16 cellular contexts compared by ENCODE assay signal in the genomic region with DNA sequence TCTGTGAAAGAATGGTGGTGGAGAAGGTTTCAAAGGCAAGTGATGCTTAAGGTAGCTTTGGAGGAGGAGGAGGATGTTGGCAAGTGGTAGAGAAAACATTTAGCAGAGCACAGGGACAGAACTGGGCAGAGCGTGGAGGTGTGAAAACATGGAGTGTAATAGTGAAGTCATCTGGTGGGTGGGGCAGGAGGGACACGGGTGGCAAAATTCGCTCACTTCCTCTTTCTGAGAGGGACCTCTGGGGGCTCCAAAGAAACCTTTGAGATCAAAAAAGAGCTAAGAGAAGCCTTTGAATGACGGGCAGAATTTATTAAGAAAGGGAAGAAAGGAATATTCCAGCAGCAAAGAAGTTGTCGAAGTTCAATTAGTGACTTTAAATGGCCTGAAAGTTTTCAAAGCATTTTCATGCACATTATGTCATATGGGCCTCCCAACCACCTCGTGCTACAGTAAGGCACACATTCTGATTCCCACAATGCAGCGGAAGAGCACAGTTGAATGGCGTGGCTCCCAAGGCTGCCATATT.
DNase-seq lines count a peak whose midpoint lies in the region; ATAC-seq and TF ChIP-seq lines count a peak whose summit lies in the region.
"Had no signal": no experiment of that assay in that cellular context is flagged by ENCODE, and none has a peak within 500 bp of the region (broad histone marks: within the 10 kb centered on the region; RNA-seq: fewer than 3 reads in every experiment).

No MANE protein-coding gene starts in this region.

- no peak for TF ChIP-seq EP300 in gastroesophageal sphincter (IDR thresholded peaks at IDR 0.05)

- H3K9me3 ChIP-seq in heart right ventricle (no peaks in the 10 kb centered on the region), gastroesophageal sphincter (no peaks in the 10 kb centered on the region), Karpas-422 (ENCODE audit: low read length) (no peaks in the 10 kb centered on the region)
- H3K9me3 ChIP-seq: suprapubic skin had no signal

- H3K36me3 ChIP-seq in heart right ventricle (no peaks in the 10 kb centered on the region), gastroesophageal sphincter (no peaks in the 10 kb centered on the region), Karpas-422 (ENCODE audit: insufficient read depth, low read length) (no peaks in the 10 kb centered on the region)
- H3K36me3 ChIP-seq: neural progenitor cell, suprapubic skin had no signal

- H3K27me3 ChIP-seq in heart right ventricle (no peaks in the 10 kb centered on the region), gastroesophageal sphincter (no peaks in the 10 kb centered on the region), Karpas-422 (ENCODE audit: low read length) (no peaks in the 10 kb centered on the region)
- H3K27me3 ChIP-seq: neural progenitor cell, suprapubic skin had no signal

- intact Hi-C loops in heart right ventricle (cut with DNase I) (loop anchor here in 3 of 10 donors (5.0 to 10.0 kb wide), 4 partner anchors 35 to 340 kb away; partner anchors contain the start of gene KL (in 1 of the 3)), left cardiac atrium (cut with DNase I) (loop anchor here in 1 of 2 donors (10.0 kb wide), 1 partner anchor 522 kb away; no protein-coding TSS in a partner anchor)

- H3K4me2 ChIP-seq in Karpas-422 (ENCODE audit: low read depth, low read length, poor library complexity, severe bottlenecking) = no peak overlapping the region
- H3K4me2 ChIP-seq: neural progenitor cell had no signal

- no peak overlapping the region for H3K4me3 ChIP-seq in heart right ventricle
- no peak overlapping the region for H3K4me3 ChIP-seq in gastroesophageal sphincter
- H3K4me3 ChIP-seq in Karpas-422 (ENCODE audit: low read length) = no peak overlapping the region
- H3K4me3 ChIP-seq: neural progenitor cell, SK-N-MC, skin epidermis, suprapubic skin had no signal

- H3K9me2 ChIP-seq in Karpas-422 (replicated peaks; ENCODE audit: insufficient read depth, low read length) = no peaks in the 10 kb centered on the region

- H3K79me2 ChIP-seq in Karpas-422 (ENCODE audit: low read length) = no peaks in the 10 kb centered on the region

- DNase-seq in heart right ventricle (no peak), left cardiac atrium (no peak), MV-4-11 (lab: John Stamatoyannopoulos, UW) (peak; percentile 26), mesenteric fat pad (ENCODE audit: low spot score) (no peak), Karpas-422 (no peak), germinal center (ENCODE audit: low spot score) (no peak), globus pallidus (ENCODE audit: low spot score) (no peak)
- DNase-seq: activated naive CD8-positive, alpha-beta T cell treated with anti-CD3 and anti-CD28 coated beads for 36 hours; NCI-H2171 had no signal

- H3K9ac ChIP-seq in Karpas-422 (ENCODE audit: low read length) = no peak overlapping the region
- H3K9ac ChIP-seq: neural progenitor cell had no signal

- H3K27ac ChIP-seq in heart right ventricle (peak overlapping the region in 6 of 10 donors; percentile 79 to 87 (median 80)), gastroesophageal sphincter (peak overlapping the region; percentile 83 to 90 (median 86)), Karpas-422 (ENCODE audit: low read length) (no peak overlapping the region)
- H3K27ac ChIP-seq: epithelial cell of prostate, neural progenitor cell, SK-N-MC had no signal

- no peaks in the 10 kb centered on the region for H4K20me1 ChIP-seq in Karpas-422 (ENCODE audit: insufficient read depth, low read depth, low read length)

- H2AFZ ChIP-seq in Karpas-422 (ENCODE audit: low read length) = no peak overlapping the region
- H2AFZ ChIP-seq: neural progenitor cell had no signal

- TF ChIP-seq CTCF in heart right ventricle (IDR thresholded peaks at IDR 0.05) = no peak
- TF ChIP-seq CTCF in gastroesophageal sphincter (IDR thresholded peaks at IDR 0.05) = no peak

- peaks cover 17 to 100% (median 73%) of the 10 kb centered on the region in 9 donors for H3K4me1 ChIP-seq in heart right ventricle
- peaks cover 21 to 100% (median 24%) of the 10 kb centered on the region in 3 donors for H3K4me1 ChIP-seq in gastroesophageal sphincter
- H3K4me1 ChIP-seq in Karpas-422 (ENCODE audit: low read length) = no peaks in the 10 kb centered on the region

- TF ChIP-seq POLR2A in gastroesophageal sphincter (IDR thresholded peaks at IDR 0.05) = no peak

- ATAC-seq in heart right ventricle (no peak), left cardiac atrium (no peak), gastroesophageal sphincter (no peak)
- ATAC-seq: WTC11 had no signal

- WGBS in heart right ventricle, 2 donors = 85% methylated on average over 8 of the region's 8 CpGs
- 59 to 80% methylated on average over 5 of the region's 8 CpGs for WGBS in gastroesophageal sphincter (ENCODE audit: low coverage in 1 of 2), 2 donors
